1 cellular context compared by ENCODE assay signal in the genomic region with DNA sequence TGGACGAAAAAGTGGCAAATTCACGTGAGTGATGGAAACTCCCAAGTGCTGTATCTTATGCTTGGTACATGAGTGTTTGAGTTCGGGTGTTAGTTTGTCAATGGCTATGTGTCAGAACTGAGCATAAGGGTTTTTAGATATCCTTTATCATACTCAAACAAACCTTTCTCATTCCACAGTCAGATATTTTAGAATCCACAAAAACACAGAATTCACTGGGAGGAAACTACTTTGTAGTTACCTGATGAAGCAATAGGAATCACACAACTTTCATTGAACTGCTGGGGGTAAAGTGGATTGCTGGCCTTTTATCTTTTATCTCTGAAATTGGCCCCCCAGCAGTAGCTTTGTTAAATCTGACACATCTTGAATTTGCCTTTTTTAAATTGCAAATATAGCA.
TF ChIP-seq lines count a peak whose summit lies in the region.

No MANE protein-coding gene starts in this region.

TF ChIP-seq in HepG2, 621 proteins besides CTCF, POLR2A, EP300 and RAD21 (continued from another document and continues in another):
- TF ChIP-seq, protein P1, sequence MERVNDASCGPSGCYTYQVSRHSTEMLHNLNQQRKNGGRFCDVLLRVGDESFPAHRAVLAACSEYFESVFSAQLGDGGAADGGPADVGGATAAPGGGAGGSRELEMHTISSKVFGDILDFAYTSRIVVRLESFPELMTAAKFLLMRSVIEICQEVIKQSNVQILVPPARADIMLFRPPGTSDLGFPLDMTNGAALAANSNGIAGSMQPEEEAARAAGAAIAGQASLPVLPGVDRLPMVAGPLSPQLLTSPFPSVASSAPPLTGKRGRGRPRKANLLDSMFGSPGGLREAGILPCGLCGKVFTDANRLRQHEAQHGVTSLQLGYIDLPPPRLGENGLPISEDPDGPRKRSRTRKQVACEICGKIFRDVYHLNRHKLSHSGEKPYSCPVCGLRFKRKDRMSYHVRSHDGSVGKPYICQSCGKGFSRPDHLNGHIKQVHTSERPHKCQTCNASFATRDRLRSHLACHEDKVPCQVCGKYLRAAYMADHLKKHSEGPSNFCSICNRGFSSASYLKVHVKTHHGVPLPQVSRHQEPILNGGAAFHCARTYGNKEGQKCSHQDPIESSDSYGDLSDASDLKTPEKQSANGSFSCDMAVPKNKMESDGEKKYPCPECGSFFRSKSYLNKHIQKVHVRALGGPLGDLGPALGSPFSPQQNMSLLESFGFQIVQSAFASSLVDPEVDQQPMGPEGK (CRISPR knock-in tag; IDR thresholded peaks at IDR 0.05): peak; percentile 99
- TF ChIP-seq SMAD1 (CRISPR knock-in tag; IDR thresholded peaks at IDR 0.05; ENCODE audit: borderline replicate concordance, low read depth) (no peak), SMC3 (IDR thresholded peaks at IDR 0.05; ENCODE audit: low read length) (no peak), ZFP37 (CRISPR knock-in tag; IDR thresholded peaks at IDR 0.05; ENCODE audit: borderline replicate concordance) (no peak), CENPX (CRISPR knock-in tag; IDR thresholded peaks at IDR 0.05) (no peak), ZNF883 (CRISPR knock-in tag; IDR thresholded peaks at IDR 0.05; ENCODE audit: not compliant biosample characterization) (no peak), SAP130 (CRISPR knock-in tag; IDR thresholded peaks at IDR 0.05; ENCODE audit: low read depth) (peak; percentile 39; the same call in 1 of the 2 replicates), FOSL1 (CRISPR knock-in tag; IDR thresholded peaks at IDR 0.05; ENCODE audit: borderline replicate concordance) (no peak), NR2F2 (IDR thresholded peaks at IDR 0.05; ENCODE audit: borderline replicate concordance, low read depth) (peak; percentile 73; the same call in 1 of the 2 replicates), ELF3 (CRISPR knock-in tag; IDR thresholded peaks at IDR 0.05) (peak; percentile 31; the same call in 1 of the 2 replicates), FOXA3 (CRISPR knock-in tag; IDR thresholded peaks at IDR 0.05) (0 out of 2 replicates have a peak, but pooled peaks have one; percentile 29), ZNF7 (CRISPR knock-in tag; IDR thresholded peaks at IDR 0.05) (no peak), ZNF577 (CRISPR knock-in tag; IDR thresholded peaks at IDR 0.05; ENCODE audit: borderline replicate concordance, low read depth) (no peak), PRPF4 (IDR thresholded peaks at IDR 0.05; ENCODE audit: low read depth, low read length, poor library complexity, severe bottlenecking) (no peak), ZNF713 (CRISPR knock-in tag; IDR thresholded peaks at IDR 0.05) (no peak), FOXA1 (IDR thresholded peaks at IDR 0.05) (no peak), FOXA1 (CRISPR knock-in tag; IDR thresholded peaks at IDR 0.05) (peak; percentile 38; the same call in 1 of the 2 replicates), POLR2AphosphoS5 (IDR thresholded peaks at IDR 0.05; ENCODE audit: low read depth, low read length) (no peak), MED13 (CRISPR knock-in tag; IDR thresholded peaks at IDR 0.05) (peak; percentile 74), GTF3A (CRISPR knock-in tag; conservative IDR thresholded peaks at IDR 0.05) (no peak), AHR (CRISPR knock-in tag; IDR thresholded peaks at IDR 0.05) (no peak), DMAP1 (CRISPR knock-in tag; IDR thresholded peaks at IDR 0.05) (no peak), THAP11 (CRISPR knock-in tag; IDR thresholded peaks at IDR 0.05) (0 out of 2 replicates have a peak, but pooled peaks have one; percentile 27), THYN1 (CRISPR knock-in tag; IDR thresholded peaks at IDR 0.05; ENCODE audit: borderline replicate concordance, low read depth) (no peak), ATF7 (IDR thresholded peaks at IDR 0.05) (no peak), ATF7 (CRISPR knock-in tag; IDR thresholded peaks at IDR 0.05) (no peak), KAT7 (CRISPR knock-in tag; IDR thresholded peaks at IDR 0.05; ENCODE audit: borderline replicate concordance) (no peak), GFI1 (CRISPR knock-in tag; IDR thresholded peaks at IDR 0.05; ENCODE audit: borderline replicate concordance) (peak; percentile 70; the same call in 1 of the 2 replicates), ZNF44 (CRISPR knock-in tag; IDR thresholded peaks at IDR 0.05) (no peak), TAF1 (CRISPR knock-in tag; IDR thresholded peaks at IDR 0.05) (no peak), CEBPB (IDR thresholded peaks at IDR 0.05; ENCODE audit: borderline replicate concordance, low read depth, low read length) (peak; percentile 54; the same call in 1 of the 2 replicates), ZFP82 (CRISPR knock-in tag; IDR thresholded peaks at IDR 0.05; ENCODE audit: borderline replicate concordance) (no peak), TCF7L2 (IDR thresholded peaks at IDR 0.05; ENCODE audit: low read depth, low read length) (peak; percentile 90)
- TF ChIP-seq, protein P2, sequence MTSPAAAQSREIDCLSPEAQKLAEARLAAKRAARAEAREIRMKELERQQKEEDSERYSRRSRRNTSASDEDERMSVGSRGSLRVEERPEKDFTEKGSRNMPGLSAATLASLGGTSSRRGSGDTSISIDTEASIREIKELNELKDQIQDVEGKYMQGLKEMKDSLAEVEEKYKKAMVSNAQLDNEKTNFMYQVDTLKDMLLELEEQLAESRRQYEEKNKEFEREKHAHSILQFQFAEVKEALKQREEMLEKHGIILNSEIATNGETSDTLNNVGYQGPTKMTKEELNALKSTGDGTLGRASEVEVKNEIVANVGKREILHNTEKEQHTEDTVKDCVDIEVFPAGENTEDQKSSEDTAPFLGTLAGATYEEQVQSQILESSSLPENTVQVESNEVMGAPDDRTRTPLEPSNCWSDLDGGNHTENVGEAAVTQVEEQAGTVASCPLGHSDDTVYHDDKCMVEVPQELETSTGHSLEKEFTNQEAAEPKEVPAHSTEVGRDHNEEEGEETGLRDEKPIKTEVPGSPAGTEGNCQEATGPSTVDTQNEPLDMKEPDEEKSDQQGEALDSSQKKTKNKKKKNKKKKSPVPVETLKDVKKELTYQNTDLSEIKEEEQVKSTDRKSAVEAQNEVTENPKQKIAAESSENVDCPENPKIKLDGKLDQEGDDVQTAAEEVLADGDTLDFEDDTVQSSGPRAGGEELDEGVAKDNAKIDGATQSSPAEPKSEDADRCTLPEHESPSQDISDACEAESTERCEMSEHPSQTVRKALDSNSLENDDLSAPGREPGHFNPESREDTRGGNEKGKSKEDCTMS (CRISPR knock-in tag; conservative IDR thresholded peaks at IDR 0.05): no peak
- TF ChIP-seq, protein P3, sequence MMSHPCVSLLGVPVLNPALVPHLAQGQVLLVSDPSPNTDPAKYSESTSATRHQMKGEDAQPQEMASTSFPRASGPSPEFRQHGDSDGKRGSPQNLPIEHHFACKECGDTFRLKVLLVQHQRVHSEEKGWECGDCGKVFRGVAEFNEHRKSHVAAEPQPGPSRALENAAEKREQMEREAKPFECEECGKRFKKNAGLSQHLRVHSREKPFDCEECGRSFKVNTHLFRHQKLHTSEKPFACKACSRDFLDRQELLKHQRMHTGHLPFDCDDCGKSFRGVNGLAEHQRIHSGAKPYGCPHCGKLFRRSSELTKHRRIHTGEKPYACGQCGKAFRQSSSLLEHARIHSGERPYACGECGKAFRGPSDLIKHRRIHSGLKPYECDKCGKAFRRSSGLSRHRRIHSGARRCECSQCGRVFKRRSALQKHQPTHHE (CRISPR knock-in tag; IDR thresholded peaks at IDR 0.05; ENCODE audit: borderline replicate concordance): no peak
- TF ChIP-seq, protein P4, sequence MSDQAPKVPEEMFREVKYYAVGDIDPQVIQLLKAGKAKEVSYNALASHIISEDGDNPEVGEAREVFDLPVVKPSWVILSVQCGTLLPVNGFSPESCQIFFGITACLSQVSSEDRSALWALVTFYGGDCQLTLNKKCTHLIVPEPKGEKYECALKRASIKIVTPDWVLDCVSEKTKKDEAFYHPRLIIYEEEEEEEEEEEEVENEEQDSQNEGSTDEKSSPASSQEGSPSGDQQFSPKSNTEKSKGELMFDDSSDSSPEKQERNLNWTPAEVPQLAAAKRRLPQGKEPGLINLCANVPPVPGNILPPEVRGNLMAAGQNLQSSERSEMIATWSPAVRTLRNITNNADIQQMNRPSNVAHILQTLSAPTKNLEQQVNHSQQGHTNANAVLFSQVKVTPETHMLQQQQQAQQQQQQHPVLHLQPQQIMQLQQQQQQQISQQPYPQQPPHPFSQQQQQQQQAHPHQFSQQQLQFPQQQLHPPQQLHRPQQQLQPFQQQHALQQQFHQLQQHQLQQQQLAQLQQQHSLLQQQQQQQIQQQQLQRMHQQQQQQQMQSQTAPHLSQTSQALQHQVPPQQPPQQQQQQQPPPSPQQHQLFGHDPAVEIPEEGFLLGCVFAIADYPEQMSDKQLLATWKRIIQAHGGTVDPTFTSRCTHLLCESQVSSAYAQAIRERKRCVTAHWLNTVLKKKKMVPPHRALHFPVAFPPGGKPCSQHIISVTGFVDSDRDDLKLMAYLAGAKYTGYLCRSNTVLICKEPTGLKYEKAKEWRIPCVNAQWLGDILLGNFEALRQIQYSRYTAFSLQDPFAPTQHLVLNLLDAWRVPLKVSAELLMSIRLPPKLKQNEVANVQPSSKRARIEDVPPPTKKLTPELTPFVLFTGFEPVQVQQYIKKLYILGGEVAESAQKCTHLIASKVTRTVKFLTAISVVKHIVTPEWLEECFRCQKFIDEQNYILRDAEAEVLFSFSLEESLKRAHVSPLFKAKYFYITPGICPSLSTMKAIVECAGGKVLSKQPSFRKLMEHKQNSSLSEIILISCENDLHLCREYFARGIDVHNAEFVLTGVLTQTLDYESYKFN (CRISPR knock-in tag; conservative IDR thresholded peaks at IDR 0.05): peak; percentile 63
- TF ChIP-seq, protein P5, sequence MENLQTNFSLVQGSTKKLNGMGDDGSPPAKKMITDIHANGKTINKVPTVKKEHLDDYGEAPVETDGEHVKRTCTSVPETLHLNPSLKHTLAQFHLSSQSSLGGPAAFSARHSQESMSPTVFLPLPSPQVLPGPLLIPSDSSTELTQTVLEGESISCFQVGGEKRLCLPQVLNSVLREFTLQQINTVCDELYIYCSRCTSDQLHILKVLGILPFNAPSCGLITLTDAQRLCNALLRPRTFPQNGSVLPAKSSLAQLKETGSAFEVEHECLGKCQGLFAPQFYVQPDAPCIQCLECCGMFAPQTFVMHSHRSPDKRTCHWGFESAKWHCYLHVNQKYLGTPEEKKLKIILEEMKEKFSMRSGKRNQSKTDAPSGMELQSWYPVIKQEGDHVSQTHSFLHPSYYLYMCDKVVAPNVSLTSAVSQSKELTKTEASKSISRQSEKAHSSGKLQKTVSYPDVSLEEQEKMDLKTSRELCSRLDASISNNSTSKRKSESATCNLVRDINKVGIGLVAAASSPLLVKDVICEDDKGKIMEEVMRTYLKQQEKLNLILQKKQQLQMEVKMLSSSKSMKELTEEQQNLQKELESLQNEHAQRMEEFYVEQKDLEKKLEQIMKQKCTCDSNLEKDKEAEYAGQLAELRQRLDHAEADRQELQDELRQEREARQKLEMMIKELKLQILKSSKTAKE (CRISPR knock-in tag; IDR thresholded peaks at IDR 0.05; ENCODE audit: borderline replicate concordance): no peak
- TF ChIP-seq, protein P6, sequence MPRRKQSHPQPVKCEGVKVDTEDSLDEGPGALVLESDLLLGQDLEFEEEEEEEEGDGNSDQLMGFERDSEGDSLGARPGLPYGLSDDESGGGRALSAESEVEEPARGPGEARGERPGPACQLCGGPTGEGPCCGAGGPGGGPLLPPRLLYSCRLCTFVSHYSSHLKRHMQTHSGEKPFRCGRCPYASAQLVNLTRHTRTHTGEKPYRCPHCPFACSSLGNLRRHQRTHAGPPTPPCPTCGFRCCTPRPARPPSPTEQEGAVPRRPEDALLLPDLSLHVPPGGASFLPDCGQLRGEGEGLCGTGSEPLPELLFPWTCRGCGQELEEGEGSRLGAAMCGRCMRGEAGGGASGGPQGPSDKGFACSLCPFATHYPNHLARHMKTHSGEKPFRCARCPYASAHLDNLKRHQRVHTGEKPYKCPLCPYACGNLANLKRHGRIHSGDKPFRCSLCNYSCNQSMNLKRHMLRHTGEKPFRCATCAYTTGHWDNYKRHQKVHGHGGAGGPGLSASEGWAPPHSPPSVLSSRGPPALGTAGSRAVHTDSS (CRISPR knock-in tag; conservative IDR thresholded peaks at IDR 0.05): no peak
- TF ChIP-seq, protein P7, sequence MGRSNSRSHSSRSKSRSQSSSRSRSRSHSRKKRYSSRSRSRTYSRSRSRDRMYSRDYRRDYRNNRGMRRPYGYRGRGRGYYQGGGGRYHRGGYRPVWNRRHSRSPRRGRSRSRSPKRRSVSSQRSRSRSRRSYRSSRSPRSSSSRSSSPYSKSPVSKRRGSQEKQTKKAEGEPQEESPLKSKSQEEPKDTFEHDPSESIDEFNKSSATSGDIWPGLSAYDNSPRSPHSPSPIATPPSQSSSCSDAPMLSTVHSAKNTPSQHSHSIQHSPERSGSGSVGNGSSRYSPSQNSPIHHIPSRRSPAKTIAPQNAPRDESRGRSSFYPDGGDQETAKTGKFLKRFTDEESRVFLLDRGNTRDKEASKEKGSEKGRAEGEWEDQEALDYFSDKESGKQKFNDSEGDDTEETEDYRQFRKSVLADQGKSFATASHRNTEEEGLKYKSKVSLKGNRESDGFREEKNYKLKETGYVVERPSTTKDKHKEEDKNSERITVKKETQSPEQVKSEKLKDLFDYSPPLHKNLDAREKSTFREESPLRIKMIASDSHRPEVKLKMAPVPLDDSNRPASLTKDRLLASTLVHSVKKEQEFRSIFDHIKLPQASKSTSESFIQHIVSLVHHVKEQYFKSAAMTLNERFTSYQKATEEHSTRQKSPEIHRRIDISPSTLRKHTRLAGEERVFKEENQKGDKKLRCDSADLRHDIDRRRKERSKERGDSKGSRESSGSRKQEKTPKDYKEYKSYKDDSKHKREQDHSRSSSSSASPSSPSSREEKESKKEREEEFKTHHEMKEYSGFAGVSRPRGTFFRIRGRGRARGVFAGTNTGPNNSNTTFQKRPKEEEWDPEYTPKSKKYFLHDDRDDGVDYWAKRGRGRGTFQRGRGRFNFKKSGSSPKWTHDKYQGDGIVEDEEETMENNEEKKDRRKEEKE (IDR thresholded peaks at IDR 0.05): no peak
- TF ChIP-seq, protein P8, sequence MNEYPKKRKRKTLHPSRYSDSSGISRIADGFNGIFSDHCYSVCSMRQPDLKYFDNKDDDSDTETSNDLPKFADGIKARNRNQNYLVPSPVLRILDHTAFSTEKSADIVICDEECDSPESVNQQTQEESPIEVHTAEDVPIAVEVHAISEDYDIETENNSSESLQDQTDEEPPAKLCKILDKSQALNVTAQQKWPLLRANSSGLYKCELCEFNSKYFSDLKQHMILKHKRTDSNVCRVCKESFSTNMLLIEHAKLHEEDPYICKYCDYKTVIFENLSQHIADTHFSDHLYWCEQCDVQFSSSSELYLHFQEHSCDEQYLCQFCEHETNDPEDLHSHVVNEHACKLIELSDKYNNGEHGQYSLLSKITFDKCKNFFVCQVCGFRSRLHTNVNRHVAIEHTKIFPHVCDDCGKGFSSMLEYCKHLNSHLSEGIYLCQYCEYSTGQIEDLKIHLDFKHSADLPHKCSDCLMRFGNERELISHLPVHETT (CRISPR knock-in tag; conservative IDR thresholded peaks at IDR 0.05): peak; percentile 67; the same call in 1 of the 2 replicates
